ENCODE assay signal across 1 cellular context in genomic region chr4:4254666-4255065, GRCh38.
TF ChIP-seq lines count a peak whose summit lies in the region.

No MANE protein-coding gene starts in this region.

TF ChIP-seq in HepG2, 621 proteins besides CTCF, POLR2A, EP300 and RAD21:
- no peak for TF ChIP-seq SOX13 (IDR thresholded peaks at IDR 0.05)
- TF ChIP-seq SOX13 (CRISPR knock-in tag; conservative IDR thresholded peaks at IDR 0.05 in 1 of 2, IDR thresholded peaks at IDR 0.05 in 1 of 2) = 0 out of 4 replicates have a peak, but pooled peaks of 1 of the 2 experiments have one; percentile 9
- TF ChIP-seq ZNF24 (IDR thresholded peaks at IDR 0.05) = no peak
